ENCODE assay signal across 18 cellular contexts in genomic region chr12:42625611-42626010, GRCh38. TPM values are rescaled to one million over a fixed set of nuclear protein-coding genes. Genes with fewer than 3 reads are reported as not detected.
DNase-seq lines count a peak whose midpoint lies in the region; ATAC-seq, FAIRE-seq and TF ChIP-seq lines count a peak whose summit lies in the region.
"Had no signal": no experiment of that assay in that cellular context is flagged by ENCODE, and none has a peak within 500 bp of the region (broad histone marks: within the 10 kb centered on the region; RNA-seq: fewer than 3 reads in every experiment).

No MANE protein-coding gene starts in this region.

- intact Hi-C loops in A673 (cut with micrococcal nuclease; ENCODE audit: unreplicated experiment) (no loop called here), K562 (cut with micrococcal nuclease) (no loop called here), thyroid gland (cut with DNase I) (no loop called here)

- no peak for ATAC-seq in K562
- ATAC-seq: HepG2 had no signal

- DNase-seq in A673 (ENCODE audit: low spot score) (peak; percentile 3), BE2C (peak; percentile 23), M059J (ENCODE audit: low read depth) (peak; percentile 16), K562 (ENCODE audit: extremely low read depth in 1 of 4, low spot score in 3 of 4) (peak; percentile 3 to 38 (median 20)), NCI-H2107 (lab: John Stamatoyannopoulos, UW) (no peak), GF-D8 (lab: John Stamatoyannopoulos, UW) (no peak), thyroid gland (no peak)
- DNase-seq in activated CD4-positive, alpha-beta T cell treated with anti-CD3 and anti-CD28 coated beads for 48 hours: no peak
- DNase-seq: CD4-positive, alpha-beta memory T cell; GDM1; HFFc6; Kasumi-1; NCI-H1436 treated with DMSO at 0.1 percent for 48 hours; NCI-H526 treated with DMSO at 0.1 percent for 48 hours had no signal

- H3K4me1 ChIP-seq in A673 (ENCODE audit: insufficient read depth, low read length, poor library complexity, severe bottlenecking) (no peaks in the 10 kb centered on the region), BE2C (no peaks in the 10 kb centered on the region), K562 (replicated peaks in 1 of 2; ENCODE audit: control insufficient read depth in 2 of 2, insufficient read depth in 2 of 2, low read length in 2 of 2) (no peaks in the 10 kb centered on the region), thyroid gland (no peaks in the 10 kb centered on the region)
- H3K4me1 ChIP-seq: SJSA1 had no signal

- FAIRE-seq in K562 (lab: Jason Lieb, UNC): no peak
- FAIRE-seq: GM12892, H54, HepG2 had no signal

- no peaks in the 10 kb centered on the region for H3K79me2 ChIP-seq in K562 (ENCODE audit: control insufficient read depth, insufficient read depth, low read length)

- H4K20me1 ChIP-seq in K562 (replicated peaks; ENCODE audit: control insufficient read depth, insufficient read depth, low read length): no peaks in the 10 kb centered on the region

- in situ Hi-C loops in K562 (cut with MboI): no loop called here

- no peak for TF ChIP-seq EP300 in K562 (IDR thresholded peaks at IDR 0.05; ENCODE audit: low read length)

- no peak overlapping the region for H3K9ac ChIP-seq in K562 (ENCODE audit: insufficient read depth in 1 of 2, low read depth in 2 of 2, low read length in 2 of 2)

- no peaks in the 10 kb centered on the region for H3K27me3 ChIP-seq in A673 (replicated peaks; ENCODE audit: insufficient read depth, low read depth, low read length, poor library complexity)
- H3K27me3 ChIP-seq in BE2C: no peaks in the 10 kb centered on the region
- H3K27me3 ChIP-seq in K562 (ENCODE audit: control insufficient read depth in 2 of 2, insufficient read depth in 2 of 2, low read length in 2 of 2): no peaks in the 10 kb centered on the region
- no peaks in the 10 kb centered on the region for H3K27me3 ChIP-seq in thyroid gland
- H3K27me3 ChIP-seq: SJSA1 had no signal

- TF ChIP-seq CTCF in A673 (conservative IDR thresholded peaks at IDR 0.05; ENCODE audit: low read depth, low read length) (no peak), BE2C (IDR thresholded peaks at IDR 0.05; ENCODE audit: low read depth, low read length) (no peak), K562 (IDR thresholded peaks at IDR 0.05 in 2 of 3, conservative IDR thresholded peaks at IDR 0.05 in 1 of 3; ENCODE audit: insufficient read depth in 2 of 3, low read depth in 1 of 3, low read length in 3 of 3) (no peak), thyroid gland (IDR thresholded peaks at IDR 0.05) (no peak)

- H3K36me3 ChIP-seq in A673 (ENCODE audit: insufficient read depth, low read length, poor library complexity, severe bottlenecking) (no peaks in the 10 kb centered on the region), BE2C (no peaks in the 10 kb centered on the region), K562 (ENCODE audit: control insufficient read depth, insufficient read depth, low read length) (no peaks in the 10 kb centered on the region), thyroid gland (no peaks in the 10 kb centered on the region)
- H3K36me3 ChIP-seq: SJSA1 had no signal

- H2AFZ ChIP-seq in K562 (ENCODE audit: low read depth, low read length): no peak overlapping the region

- no peaks in the 10 kb centered on the region for H3K9me1 ChIP-seq in K562 (ENCODE audit: control insufficient read depth, insufficient read depth, low read length)

- WGBS in K562 (ENCODE audit: insufficient coverage, low coverage, missing lambda C conversion rate): 3% methylated on average over 4 of the region's 4 CpGs
- WGBS in thyroid gland, 2 donors: 40 to 41% methylated on average over 4 of the region's 4 CpGs

- no peak overlapping the region for H3K4me2 ChIP-seq in K562 (ENCODE audit: insufficient read depth, low read length)

- H3K9me3 ChIP-seq in A673 (ENCODE audit: low read depth, low read length, poor library complexity, severe bottlenecking) (no peaks in the 10 kb centered on the region), BE2C (no peaks in the 10 kb centered on the region), K562 (replicated peaks; ENCODE audit: control insufficient read depth, insufficient read depth, low read depth, low read length) (no peaks in the 10 kb centered on the region), thyroid gland (no peaks in the 10 kb centered on the region)
- H3K9me3 ChIP-seq: SJSA1 had no signal

- CTCF ChIA-PET in A673 (lab: Charles Lee): interaction anchor here (0.6 kb wide), 1 partner anchor 163 kb away, joined by 4 read pairs; no protein-coding TSS in a partner anchor
- CTCF ChIA-PET in K562 (lab: Yijun Ruan, JAX; ENCODE audit: low intra/inter-chr PET ratio): no interaction called here

- TF ChIP-seq POLR2A in K562 (conservative IDR thresholded peaks at IDR 0.05): no peak
- no peak for TF ChIP-seq POLR2A in thyroid gland (IDR thresholded peaks at IDR 0.05)

- POLR2A ChIA-PET in A673 (lab: Charles Lee; ENCODE audit: low non-redundant PET): no interaction called here
- POLR2A ChIA-PET in K562 (lab: Yijun Ruan, JAX): no interaction called here

- H3K4me3 ChIP-seq in A673 (ENCODE audit: low read depth, low read length, poor library complexity, severe bottlenecking): no peak overlapping the region
- no peak overlapping the region for H3K4me3 ChIP-seq in BE2C (ENCODE audit: low read depth, low read length)
- no peak overlapping the region for H3K4me3 ChIP-seq in K562
- H3K4me3 ChIP-seq in thyroid gland (replicated peaks in 1 of 3): no peak overlapping the region
- H3K4me3 ChIP-seq: SJSA1 had no signal

- no peak for TF ChIP-seq RAD21 in K562 (CRISPR knock-in tag; conservative IDR thresholded peaks at IDR 0.05 in 1 of 2, IDR thresholded peaks at IDR 0.05 in 1 of 2)

- BruUV-seq in A673 (replicated peaks; lab: Mats Ljungman, UMichigan) (no TSS peak), K562 (replicated peaks; lab: Mats Ljungman, UMichigan) (no TSS peak)

- no peak overlapping the region for H3K27ac ChIP-seq in A673 (ENCODE audit: low read depth, low read length, poor library complexity, severe bottlenecking)
- H3K27ac ChIP-seq in K562 (ENCODE audit: extremely low read depth, low read depth, low read length): no peak overlapping the region
- no peak overlapping the region for H3K27ac ChIP-seq in thyroid gland
- H3K27ac ChIP-seq: SJSA1 had no signal

TF ChIP-seq in K562, 482 proteins besides CTCF, POLR2A, EP300 and RAD21 (continues in another document):
- TF ChIP-seq ZFP1 (CRISPR knock-in tag; IDR thresholded peaks at IDR 0.05) (no peak), ZNF12 (CRISPR knock-in tag; IDR thresholded peaks at IDR 0.05) (no peak), STAG1 (CRISPR knock-in tag; IDR thresholded peaks at IDR 0.05; ENCODE audit: borderline replicate concordance) (no peak), ZBTB5 (IDR thresholded peaks at IDR 0.05) (no peak), NFYB (IDR thresholded peaks at IDR 0.05; ENCODE audit: extremely low read depth, insufficient read length) (peak; percentile 23), TAF1 (IDR thresholded peaks at IDR 0.05; ENCODE audit: control insufficient read depth, extremely low read depth, insufficient read depth, low read length, severe bottlenecking) (no peak), SPI1 (IDR thresholded peaks at IDR 0.05; ENCODE audit: borderline replicate concordance, low read depth, low read length) (no peak), RB1 (IDR thresholded peaks at IDR 0.05; ENCODE audit: low read depth) (no peak)

RNA-seq across cellular contexts. Expression of gene PRICKLE1, which starts 36.1 kb away (rescaled TPM):
- total RNA-seq in A673 (2021): 0.70 and 1.1 TPM in 2 replicates
- 14.5 TPM for polyA plus RNA-seq in BE2C (2012; ENCODE audit: insufficient read depth, insufficient read length, low read depth)
- total RNA-seq in M059J (2014; rRNA removed; shearing (Covaris generic)): 3.9 and 5.1 TPM in 2 replicates
- 0.76 and 0.93 TPM in 2 replicates for total RNA-seq in K562 (2011; cell fraction: chromatin; rRNA removed; ENCODE audit: low replicate concordance)
- total RNA-seq in K562 (2011; cell fraction: nucleolus; rRNA removed): 0.66 and 0.67 TPM in 2 replicates
- 1.2 and 2.2 TPM in 2 replicates for total RNA-seq in K562 (2011; cell fraction: nucleoplasm; rRNA removed)
- total RNA-seq in K562 (2014; rRNA removed): 0.08 and 0.23 TPM in 2 replicates
- total RNA-seq in K562 (2014; rRNA removed; fragmentation: Illumina TruSeq; extraction: Trizol): 0.22 and 0.67 TPM in 2 replicates
- total RNA-seq in K562 (2015; rRNA removed; fragmentation: Illumina TruSeq; extraction: Trizol): 0.60 and 0.65 TPM in 2 replicates
- 0.58 and 0.67 TPM in 2 replicates for total RNA-seq in K562 (2021)
- polyA plus RNA-seq in K562 (2011; rRNA removed): 0.79 and 0.85 TPM in 2 replicates
- polyA plus RNA-seq in K562 (2011; cell fraction: cytosol; rRNA removed): 0.34 and 1.2 TPM in 2 replicates
- polyA plus RNA-seq in K562 (2011; cell fraction: nucleus; rRNA removed): 1.1 and 1.4 TPM in 2 replicates
- 0.73 and 0.89 TPM in 2 replicates for polyA plus RNA-seq in K562 (2012)
- polyA plus RNA-seq in K562 (2014; fragmentation: Illumina TruSeq; extraction: Trizol): 0.31 and 0.57 TPM in 2 replicates
- polyA plus RNA-seq in K562 (2014; fragmentation: Nextera tagmentation; extraction: Ambion mirVana): under 1 TPM; 0.31 to 0.39 TPM
- 0.29 and 0.76 TPM in 2 replicates for polyA plus RNA-seq in K562 (2014; rRNA removed)
- 2.0 and 9.8 TPM in 2 replicates for polyA minus RNA-seq in K562 (2011; rRNA and poly(A)+ RNA removed)
- polyA minus RNA-seq in K562 (2011; cell fraction: cytosol; rRNA and poly(A)+ RNA removed): 3.6 and 10.5 TPM in 2 replicates
- polyA minus RNA-seq in K562 (2011; cell fraction: nucleus; rRNA and poly(A)+ RNA removed): 2.3 and 6.4 TPM in 2 replicates
- 10 to 100 TPM; 17.2 to 25.4 (median 19.6) TPM for total RNA-seq in thyroid gland
- total RNA-seq: CD4-positive, alpha-beta memory T cell; HepG2 had no signal
- polyA plus RNA-seq: CD4-positive, alpha-beta memory T cell; HepG2 had no signal

Comparison
In these comparisons a context has a peak if more than half of its experiments do, and no peak if none do; other contexts are left out.
1. DNase-seq: peak in A673 (single experiment), BE2C (single experiment), M059J (single experiment) and K562 (4 of 4); none in NCI-H2107 (single experiment), GF-D8 (single experiment), activated CD4-positive, alpha-beta T cell treated with anti-CD3 and anti-CD28 coated beads for 48 hours (single experiment) and thyroid gland (0 of 2).